ENCODE assay signal across 8 cellular contexts in the genomic region with DNA sequence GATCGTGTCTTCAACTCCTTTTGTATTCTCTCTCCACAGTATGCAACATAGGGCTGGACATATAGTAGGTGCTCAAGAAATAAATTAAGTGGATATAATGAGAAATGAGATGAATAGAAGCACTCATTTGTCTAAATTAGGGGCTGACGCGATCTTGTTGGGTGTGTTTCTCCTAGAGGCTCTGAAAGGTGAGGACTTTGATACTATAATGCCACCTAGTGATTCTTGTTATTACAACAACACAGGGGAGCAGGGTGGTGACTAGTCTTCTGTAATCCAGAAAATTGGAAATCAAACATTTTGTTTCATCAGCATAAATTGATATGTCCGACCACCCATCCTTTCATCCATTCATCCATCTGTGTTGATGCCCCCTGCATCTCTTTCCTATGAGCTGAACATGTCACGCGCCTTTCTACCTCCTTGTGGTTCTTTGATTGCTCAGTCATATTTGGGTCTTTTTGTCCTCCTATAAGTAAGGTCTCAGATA.
A peak's percentile ranks its signal among the peaks of the same experiment; 100 is the strongest.
DNase-seq lines count a peak whose midpoint lies in the region; ATAC-seq and FAIRE-seq lines count a peak whose summit lies in the region.

No MANE protein-coding gene starts in this region.

- ATAC-seq in GM21528 (IDR thresholded peaks at IDR 0.05; ENCODE audit: low FRiP score, unreplicated experiment), result peak; percentile 58

- H3K9me3 ChIP-seq in HUES48 (ENCODE audit: control insufficient read depth, insufficient read depth, low read length) (no peaks in the 10 kb centered on the region), muscle layer of duodenum (ENCODE audit: control insufficient read depth in 1 of 2, low read length in 2 of 2) (no peaks in the 10 kb centered on the region)

- FAIRE-seq in RCC 7860 (lab: Jason Lieb, UNC), result peak; percentile 36
- peak; percentile 78 for FAIRE-seq in endometrium (lab: Jason Lieb, UNC)

- H3K27ac ChIP-seq in HUES48 (ENCODE audit: low read depth, low read length), result peak overlapping the region; percentile 52
- H3K27ac ChIP-seq in muscle layer of duodenum (ENCODE audit: low read length), result peak overlapping the region; percentile 64

- H3K4me3 ChIP-seq in HUES48 (ENCODE audit: low read depth, low read length) (peak overlapping the region; percentile 21; the same call in 1 of the 2 replicates), muscle layer of duodenum (ENCODE audit: low read depth in 1 of 2, low read length in 2 of 2) (peak overlapping the region; percentile 27 to 37)

- H3K9ac ChIP-seq in HUES48 (ENCODE audit: low read depth, low read length), result peak overlapping the region; percentile 46; the same call in 1 of the 2 replicates

- peaks cover 20% of the 10 kb centered on the region for H3K4me1 ChIP-seq in HUES48 (ENCODE audit: control insufficient read depth, insufficient read depth, low read length)
- H3K4me1 ChIP-seq in muscle layer of duodenum (ENCODE audit: control insufficient read depth in 1 of 2, insufficient read depth in 2 of 2, low read length in 2 of 2), result peaks cover 7 to 13% of the 10 kb centered on the region in 2 donors

- H3K36me3 ChIP-seq in HUES48 (ENCODE audit: control insufficient read depth, insufficient read depth, low read length), result no peaks in the 10 kb centered on the region
- H3K36me3 ChIP-seq in muscle layer of duodenum (ENCODE audit: control insufficient read depth in 1 of 2, insufficient read depth in 2 of 2, low read length in 2 of 2), result no peaks in the 10 kb centered on the region

- DNase-seq in NCI-H2107 treated with DMSO at 0.1 percent for 48 hours (lab: John Stamatoyannopoulos, UW; ENCODE audit: unreplicated experiment) (peak; percentile 57), NCI-H2107 (lab: John Stamatoyannopoulos, UW) (no peak), RCC 7860 (ENCODE audit: low spot score) (peak; percentile 47)
- no peak for DNase-seq in stimulated activated CD8-positive, alpha-beta memory T cell treated with anti-CD3 and anti-CD28 coated beads, Interleukin-4, amount 100 ng/mL, for 48 hours

- peaks cover 16% of the 10 kb centered on the region for H3K27me3 ChIP-seq in HUES48 (ENCODE audit: control insufficient read depth, insufficient read depth, low read length)
- no peaks in the 10 kb centered on the region for H3K27me3 ChIP-seq in muscle layer of duodenum (ENCODE audit: low read depth, low read length)

Comparison
In these comparisons a context has a peak if more than half of its experiments do, and no peak if none do; other contexts are left out.
1. DNase-seq: peak in NCI-H2107 treated with DMSO at 0.1 percent for 48 hours (single experiment) and RCC 7860 (single experiment); none in NCI-H2107 (single experiment) and stimulated activated CD8-positive, alpha-beta memory T cell treated with anti-CD3 and anti-CD28 coated beads, Interleukin-4, amount 100 ng/mL, for 48 hours (single experiment).